ENCODE assay signal across 9 cellular contexts in genomic region chr16:10180771-10181163, GRCh38. TPM values are rescaled to one million over a fixed set of nuclear protein-coding genes. Genes with fewer than 3 reads are reported as not detected.
DNase-seq lines count a peak whose midpoint lies in the region; TF ChIP-seq lines count a peak whose summit lies in the region.
"Had no signal": no experiment of that assay in that cellular context is flagged by ENCODE, and none has a peak within 500 bp of the region (broad histone marks: within the 10 kb centered on the region; RNA-seq: fewer than 3 reads in every experiment).

No MANE protein-coding gene starts in this region.

- peak overlapping the region; percentile 64 for H3K4me3 Mint-ChIP-seq in mesothelial cell of epicardium
- H3K4me3 Mint-ChIP-seq in Caco-2 (ENCODE audit: unreplicated experiment), result no peak overlapping the region

- BruUV-seq in Caco-2 (replicated peaks; lab: Mats Ljungman, UMichigan), result no TSS peak

- H3K9me3 ChIP-seq in Caco-2, result no peaks in the 10 kb centered on the region

- POLR2A ChIA-PET in Caco-2 (lab: Charles Lee), result no interaction called here

- no peaks in the 10 kb centered on the region for H3K36me3 Mint-ChIP-seq in mesothelial cell of epicardium
- no peaks in the 10 kb centered on the region for H3K36me3 Mint-ChIP-seq in Caco-2 (ENCODE audit: insufficient read depth, unreplicated experiment)

- CTCF ChIA-PET in Caco-2 (lab: Charles Lee), result no interaction called here

- H3K4me3 ChIP-seq in LNCaP clone FGC (ENCODE audit: low read depth, low read length) (no peak overlapping the region), coronary artery (peak overlapping the region; percentile 61), Caco-2 (ENCODE audit: low read depth, low read length) (no peak overlapping the region)

- DNase-seq in D341Med (ENCODE audit: low spot score) (peak; percentile 77), LNCaP clone FGC (ENCODE audit: low read depth) (no peak), coronary artery (ENCODE audit: low spot score) (no peak), mesothelial cell of epicardium (ENCODE audit: low spot score in 2 of 2, unreplicated experiment in 2 of 2) (peak; percentile 46 to 73), A172 (ENCODE audit: low spot score) (no peak), cortex of kidney (lab: John Stamatoyannopoulos, UW) (no peak), Caco-2 (no peak), DMS153 treated with DMSO at 0.1 percent for 48 hours (lab: John Stamatoyannopoulos, UW; ENCODE audit: unreplicated experiment) (no peak)

- no peaks in the 10 kb centered on the region for H3K9me3 Mint-ChIP-seq in mesothelial cell of epicardium
- H3K9me3 Mint-ChIP-seq in Caco-2 (ENCODE audit: unreplicated experiment), result peaks cover 6% of the 10 kb centered on the region

- H3K27me3 ChIP-seq in Caco-2 (replicated peaks; ENCODE audit: control insufficient read depth, insufficient read depth, low read length), result no peaks in the 10 kb centered on the region

- peak; percentile 47 for TF ChIP-seq CTCF in LNCaP clone FGC (IDR thresholded peaks at IDR 0.05; ENCODE audit: control insufficient read depth, extremely low read depth, insufficient read depth)
- no peak for TF ChIP-seq CTCF in coronary artery (IDR thresholded peaks at IDR 0.05)
- peak; percentile 57 for TF ChIP-seq CTCF in mesothelial cell of epicardium (IDR thresholded peaks at IDR 0.05; ENCODE audit: unreplicated experiment)
- no peak for TF ChIP-seq CTCF in Caco-2 (IDR thresholded peaks at IDR 0.05; ENCODE audit: insufficient read depth in 1 of 2, low read depth in 1 of 2, low read length in 1 of 2, severe bottlenecking in 1 of 2, unreplicated experiment in 1 of 2)

- H3K27ac Mint-ChIP-seq in mesothelial cell of epicardium (no peak overlapping the region), Caco-2 (ENCODE audit: unreplicated experiment) (no peak overlapping the region)

- no peaks in the 10 kb centered on the region for H3K36me3 ChIP-seq in Caco-2 (ENCODE audit: control insufficient read depth, insufficient read depth, low read length)

- intact Hi-C loops in Caco-2 (cut with micrococcal nuclease; ENCODE audit: unreplicated experiment), result no loop called here

- H3K4me1 ChIP-seq in Caco-2, result 0 out of 2 replicates have a peak, but pooled peaks cover 7% of the 10 kb centered on the region

- peaks cover 23% of the 10 kb centered on the region for H3K4me1 Mint-ChIP-seq in mesothelial cell of epicardium
- no peaks in the 10 kb centered on the region for H3K4me1 Mint-ChIP-seq in Caco-2 (ENCODE audit: low read depth, unreplicated experiment)

- H3K27ac ChIP-seq in coronary artery, result no peak overlapping the region

- peaks cover 87% of the 10 kb centered on the region for H3K27me3 Mint-ChIP-seq in mesothelial cell of epicardium (ENCODE audit: low read depth)
- H3K27me3 Mint-ChIP-seq in Caco-2 (ENCODE audit: insufficient read depth, unreplicated experiment), result peaks cover 3% of the 10 kb centered on the region

RNA-seq across cellular contexts. Expression of gene GRIN2A, which starts 1.5 kb away (rescaled TPM):
- 2.8 to 4.9 TPM (median 4.6 TPM) in 3 replicates for total RNA-seq in mesothelial cell of epicardium
- 0.10 and 0.14 TPM in 2 replicates for total RNA-seq in A172 (2014; rRNA removed; shearing (Covaris generic))
- 0.30 and 0.54 TPM in 2 replicates for total RNA-seq in Caco-2 (2022)
- total RNA-seq: dermis microvascular lymphatic vessel endothelial cell had no signal

Comparison
In these comparisons a context has a peak if more than half of its experiments do, and no peak if none do; other contexts are left out.
1. DNase-seq: peak in D341Med (single experiment) and mesothelial cell of epicardium (2 of 2); none in LNCaP clone FGC (single experiment), coronary artery (single experiment), A172 (single experiment), cortex of kidney (single experiment), Caco-2 (0 of 2) and DMS153 treated with DMSO at 0.1 percent for 48 hours (single experiment).
2. CTCF ChIP-seq: peak in LNCaP clone FGC (single experiment) and mesothelial cell of epicardium (single experiment); none in coronary artery (single experiment) and Caco-2 (0 of 2).